ENCODE assay signal across 33 cellular contexts in genomic region chr3:67437090-67437489, GRCh38.
A peak's percentile ranks its signal among the peaks of the same experiment; 100 is the strongest.
DNase-seq lines count a peak whose midpoint lies in the region; ATAC-seq, FAIRE-seq and TF ChIP-seq lines count a peak whose summit lies in the region.
"Had no signal": no experiment of that assay in that cellular context is flagged by ENCODE, and none has a peak within 500 bp of the region (broad histone marks: within the 10 kb centered on the region; RNA-seq: fewer than 3 reads in every experiment).

No MANE protein-coding gene starts in this region.

- H3K36me3 ChIP-seq in GM23248 (ENCODE audit: low read depth) (no peaks in the 10 kb centered on the region), mesendoderm (ENCODE audit: control insufficient read depth, insufficient read depth, low read length) (no peaks in the 10 kb centered on the region)
- H3K36me3 ChIP-seq: colonic mucosa, gastrocnemius medialis, lower lobe of right lung, transverse colon had no signal

- H2AFZ ChIP-seq in GM23248: no peak overlapping the region

- H3K4me3 ChIP-seq in GM23248 (no peak overlapping the region), epithelial cell of esophagus (ENCODE audit: low read length) (no peak overlapping the region), mesendoderm (ENCODE audit: low read length) (no peak overlapping the region)
- H3K4me3 ChIP-seq: colonic mucosa, gastrocnemius medialis, lower lobe of right lung, mucosa of descending colon, transverse colon had no signal

- H3K27ac ChIP-seq in GM23248 (no peak overlapping the region), mesendoderm (ENCODE audit: low read depth, low read length) (no peak overlapping the region)
- H3K27ac ChIP-seq: colonic mucosa, gastrocnemius medialis, lower lobe of right lung, transverse colon had no signal

- no peak overlapping the region for H3K56ac ChIP-seq in mesendoderm (ENCODE audit: low read length)

- H3K79me1 ChIP-seq in mesendoderm (ENCODE audit: low read length): no peaks in the 10 kb centered on the region

- H3K18ac ChIP-seq in mesendoderm (ENCODE audit: low read length): no peak overlapping the region

- H4K5ac ChIP-seq in mesendoderm (ENCODE audit: low read length): no peak overlapping the region

- H3K9me3 ChIP-seq in GM23248 (ENCODE audit: low read depth): no peaks in the 10 kb centered on the region
- H3K9me3 ChIP-seq: colonic mucosa, gastrocnemius medialis, lower lobe of right lung, mucosa of descending colon, transverse colon had no signal

- DNase-seq in GM23248 (peak; percentile 16), RPMI7951 (ENCODE audit: low read depth) (peak; percentile 34), epithelial cell of esophagus (ENCODE audit: low read depth) (peak; percentile 10), mesendoderm (peak; percentile 57), frontal cortex (ENCODE audit: low spot score in 2 of 2) (no peak), T-helper 1 cell (no peak)
- DNase-seq in effector CD8-positive, alpha-beta T cell (lab: John Stamatoyannopoulos, UW): no peak
- DNase-seq: ACHN; activated CD8-positive, alpha-beta memory T cell treated with anti-CD3 and anti-CD28 coated beads for 24 hours; activated effector memory CD4-positive, alpha-beta T cell treated with Interleukin-2 at 50 U/mL for 16 hours; activated T-cell treated with anti-CD3 and anti-CD28 coated beads for 4 hours; aorta; CD8-positive, alpha-beta memory T cell; colonic mucosa; DMS 273 treated with DMSO at 0.1 percent for 48 hours; effector memory CD4-positive, alpha-beta T cell; gastrocnemius medialis; lower lobe of right lung; mucosa of descending colon; natural killer cell; NCI-H1417 treated with DMSO at 0.1 percent for 48 hours; NCI-H2081 treated with DMSO at 0.1 percent for 48 hours; NCI-H2227 treated with DMSO at 0.1 percent for 48 hours; nucleus accumbens; SHP77 treated with DMSO at 0.1 percent for 48 hours; stimulated activated CD4-positive, alpha-beta T cell treated with anti-CD3 and anti-CD28 coated beads, Interleukin-15, amount 100 ng/mL, for 24 hours; SW 1271; T-helper 9 cell; transverse colon had no signal

- no peak for FAIRE-seq in frontal cortex (lab: Jason Lieb, UNC)

- H3K27me3 ChIP-seq in GM23248 (replicated peaks; ENCODE audit: insufficient read depth) (no peaks in the 10 kb centered on the region), mesendoderm (ENCODE audit: insufficient read depth, low read length, poor library complexity) (no peaks in the 10 kb centered on the region)
- H3K27me3 ChIP-seq: colonic mucosa, gastrocnemius medialis, transverse colon had no signal

- no peak overlapping the region for H3K4me2 ChIP-seq in GM23248 (ENCODE audit: unreplicated experiment)
- H3K4me2 ChIP-seq in mesendoderm (ENCODE audit: low read length): no peak overlapping the region

- ATAC-seq in GM19328 (IDR thresholded peaks at IDR 0.05; ENCODE audit: unreplicated experiment): no peak
- ATAC-seq: esophagus mucosa, gastrocnemius medialis, HCT116, lower lobe of right lung, mucosa of descending colon, natural killer cell, Panc1 had no signal

- TF ChIP-seq CTCF in epithelial cell of esophagus (IDR thresholded peaks at IDR 0.05; ENCODE audit: insufficient read depth, low read depth, low read length, missing control alignments): no peak

- no peak overlapping the region for H3K23ac ChIP-seq in mesendoderm (ENCODE audit: low read length)

- H3K9ac ChIP-seq in GM23248: no peak overlapping the region
- no peak overlapping the region for H3K9ac ChIP-seq in mesendoderm (ENCODE audit: low read length)

- no peak overlapping the region for H2BK15ac ChIP-seq in mesendoderm (replicated peaks; ENCODE audit: low read depth)

- no peaks in the 10 kb centered on the region for H4K20me1 ChIP-seq in GM23248 (ENCODE audit: insufficient read depth)

- H3F3A ChIP-seq in GM23248 (ENCODE audit: insufficient read depth): no peaks in the 10 kb centered on the region

- in situ Hi-C loops in GM23248 (cut with MboI): no loop called here

- H4K8ac ChIP-seq in mesendoderm (ENCODE audit: low read depth, low read length): no peak overlapping the region

- no peak overlapping the region for H2AK5ac ChIP-seq in mesendoderm (ENCODE audit: low read length)

- H2BK5ac ChIP-seq in mesendoderm (ENCODE audit: low read length): no peak overlapping the region

- no peaks in the 10 kb centered on the region for H3K79me2 ChIP-seq in GM23248 (ENCODE audit: insufficient read depth)
- no peaks in the 10 kb centered on the region for H3K79me2 ChIP-seq in mesendoderm (ENCODE audit: control insufficient read depth, insufficient read depth, low read length)

- no peaks in the 10 kb centered on the region for H3K9me2 ChIP-seq in GM23248 (ENCODE audit: insufficient read depth)

- 96 to 100% methylated on average over 3 of the region's 3 CpGs for WGBS in GM23248 (ENCODE audit: low coverage in 1 of 2, low lambda C conversion rate in 2 of 2, missing lambda C conversion rate in 2 of 2), 2 experiments
- WGBS in mesendoderm (ENCODE audit: extremely low coverage, insufficient coverage, low lambda C conversion rate): no CpG with 5 or more reads among the region's 3 CpGs

- H2BK120ac ChIP-seq in mesendoderm (ENCODE audit: low read depth, low read length): no peak overlapping the region

- no peak overlapping the region for H3K4ac ChIP-seq in mesendoderm (ENCODE audit: low read depth, low read length)

- H3K4me1 ChIP-seq in GM23248 (ENCODE audit: insufficient read depth): no peaks in the 10 kb centered on the region
- no peaks in the 10 kb centered on the region for H3K4me1 ChIP-seq in mesendoderm (ENCODE audit: control insufficient read depth, low read depth, low read length)
- H3K4me1 ChIP-seq: colonic mucosa, gastrocnemius medialis, lower lobe of right lung, transverse colon had no signal

Comparison
In these comparisons a context has a peak if more than half of its experiments do, and no peak if none do; other contexts are left out.
1. DNase-seq: peak in GM23248 (single experiment), RPMI7951 (single experiment), epithelial cell of esophagus (single experiment) and mesendoderm (single experiment); none in frontal cortex (0 of 2), effector CD8-positive, alpha-beta T cell (single experiment) and T-helper 1 cell (0 of 5).